Comparison of ENCODE assay signal across 16 cellular contexts in genomic region chr9:95808001-95808400, GRCh38.
DNase-seq lines count a peak whose midpoint lies in the region; FAIRE-seq and TF ChIP-seq lines count a peak whose summit lies in the region.
"Had no signal": no experiment of that assay in that cellular context is flagged by ENCODE, and none has a peak within 500 bp of the region (broad histone marks: within the 10 kb centered on the region; RNA-seq: fewer than 3 reads in every experiment).

No MANE protein-coding gene starts in this region.

- FAIRE-seq in small intestine (lab: Jason Lieb, UNC): no peak
- FAIRE-seq: astrocyte had no signal

- no peaks in the 10 kb centered on the region for H3K27me3 ChIP-seq in stomach
- H3K27me3 ChIP-seq in small intestine (ENCODE audit: control insufficient read depth in 2 of 2, insufficient read depth in 2 of 2, low read length in 2 of 2): no peaks in the 10 kb centered on the region
- H3K27me3 ChIP-seq: right atrium auricular region had no signal

- H3K4me3 ChIP-seq in stomach (no peak overlapping the region), small intestine (ENCODE audit: low read depth in 1 of 2, low read length in 2 of 2) (no peak overlapping the region)
- H3K4me3 ChIP-seq: right atrium auricular region had no signal

- H3K9me3 ChIP-seq in stomach (no peaks in the 10 kb centered on the region), small intestine (ENCODE audit: control insufficient read depth, low read depth) (no peaks in the 10 kb centered on the region)

- peaks cover 4 to 31% (median 20%) of the 10 kb centered on the region in 4 donors for H3K4me1 ChIP-seq in stomach
- H3K4me1 ChIP-seq in small intestine (ENCODE audit: control insufficient read depth in 2 of 2, insufficient read depth in 1 of 2, low read depth in 1 of 2, low read length in 1 of 2): no peaks in the 10 kb centered on the region

- no peak for TF ChIP-seq POLR2A in stomach (IDR thresholded peaks at IDR 0.05)

- DNase-seq in NCI-H2196 (lab: John Stamatoyannopoulos, UW; ENCODE audit: unreplicated experiment) (peak; percentile 10), NCI-H2196 treated with DMSO at 0.1 percent for 48 hours (lab: John Stamatoyannopoulos, UW; ENCODE audit: unreplicated experiment) (no peak), NCI-H69 (lab: John Stamatoyannopoulos, UW) (peak; percentile 66), epidermal melanocyte (ENCODE audit: insufficient read length, low spot score) (peak; percentile 36), stomach (no peak), small intestine (no peak), NCI-H774 (lab: John Stamatoyannopoulos, UW) (no peak)
- no peak for DNase-seq in NK-92 treated with Interleukin-12 subunit alpha and Interleukin-12 subunit beta, amount 100 ng/mL, for 24 hours (lab: John Stamatoyannopoulos, UW)
- DNase-seq: 8988T; activated CD4-positive, alpha-beta T cell treated with anti-CD3 and anti-CD28 coated beads for 4 hours; activated T-cell treated with anti-CD3 and anti-CD28 coated beads, Interleukin-2, amount 50 U/mL, for 48 hours; effector memory CD4-positive, alpha-beta T cell; KBM-7; NCI-H146 had no signal

- intact Hi-C loops in stomach (cut with DNase I; ENCODE audit: low total_unique reads): no loop called here

- H3K27ac ChIP-seq in stomach (peak overlapping the region; percentile 20 to 76 (median 52)), small intestine (ENCODE audit: low read depth in 1 of 2, low read length in 1 of 2) (peak overlapping the region in 1 of 2 donors; percentile 68)
- H3K27ac ChIP-seq: right atrium auricular region had no signal

- H3K36me3 ChIP-seq in stomach: peaks cover 0 to 11% (median 2%) of the 10 kb centered on the region in 4 donors
- H3K36me3 ChIP-seq in small intestine (ENCODE audit: control insufficient read depth in 2 of 2, insufficient read depth in 2 of 2, low read length in 2 of 2): no peaks in the 10 kb centered on the region
- H3K36me3 ChIP-seq: right atrium auricular region had no signal

- no peak for TF ChIP-seq EP300 in stomach (IDR thresholded peaks at IDR 0.05)

- 48 to 66% (median 53%) methylated on average over 3 of the region's 3 CpGs for WGBS in stomach, 5 donors
- WGBS in small intestine, 3 donors: 53 to 81% (median 69%) methylated on average over 3 of the region's 3 CpGs

- no peak for TF ChIP-seq CTCF in stomach (IDR thresholded peaks at IDR 0.05)

Comparison
In these comparisons a context has a peak if more than half of its experiments do, and no peak if none do; other contexts are left out.
1. DNase-seq: peak in NCI-H2196 (single experiment), NCI-H69 (single experiment) and epidermal melanocyte (single experiment); none in NCI-H2196 treated with DMSO at 0.1 percent for 48 hours (single experiment), stomach (single experiment), NK-92 treated with Interleukin-12 subunit alpha and Interleukin-12 subunit beta, amount 100 ng/mL, for 24 hours (single experiment), small intestine (single experiment) and NCI-H774 (single experiment).